ENCODE assay signal across 10 cellular contexts in the genomic region with DNA sequence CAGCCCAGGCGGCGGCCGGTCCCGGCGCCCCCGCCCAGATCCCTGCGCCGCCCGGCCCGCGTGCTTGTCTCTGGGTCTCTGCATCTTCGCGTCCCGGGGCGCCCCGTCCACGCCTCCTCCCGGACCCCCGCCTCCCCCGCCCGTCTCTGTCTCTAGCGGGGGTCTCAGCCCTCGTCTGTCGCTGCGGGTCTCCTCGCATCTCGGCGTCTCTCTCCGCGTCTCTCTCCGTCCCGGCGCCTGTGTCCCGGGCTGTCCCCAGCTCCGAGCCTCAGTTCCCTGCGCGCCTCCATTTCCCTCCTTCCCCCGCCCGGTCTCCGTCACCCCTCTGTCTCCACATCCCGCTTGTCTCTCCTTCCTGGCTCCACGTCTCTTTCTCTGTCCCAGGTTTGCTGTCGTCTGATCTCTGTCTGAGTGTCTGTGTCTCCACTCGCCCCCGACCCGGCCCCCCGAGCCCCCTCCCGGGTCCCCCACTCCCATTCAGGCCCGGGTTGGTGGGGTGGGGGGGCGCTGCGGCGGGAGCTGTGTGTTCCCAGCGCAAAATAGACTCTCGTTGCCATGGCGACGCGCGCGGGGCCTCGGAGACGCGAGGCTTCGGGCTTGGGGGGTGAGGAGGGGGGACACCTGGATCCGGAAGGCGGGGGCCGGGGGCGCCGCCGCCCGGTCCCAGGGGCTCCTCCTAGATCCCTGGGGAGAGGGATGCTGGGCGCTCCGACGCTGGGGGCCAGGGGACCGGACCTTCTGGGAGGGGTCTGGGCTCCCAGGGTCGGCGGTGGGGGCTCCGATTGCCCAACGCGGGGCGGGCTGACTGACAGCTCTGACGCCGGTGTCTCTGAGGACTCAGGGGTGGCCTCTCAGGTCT. TPM values are rescaled to one million over a fixed set of nuclear protein-coding genes. Genes with fewer than 3 reads are reported as not detected.
DNase-seq lines count a peak whose midpoint lies in the region; ATAC-seq, FAIRE-seq and TF ChIP-seq lines count a peak whose summit lies in the region.
"Had no signal": no experiment of that assay in that cellular context is flagged by ENCODE, and none has a peak within 500 bp of the region (broad histone marks: within the 10 kb centered on the region; RNA-seq: fewer than 3 reads in every experiment).

No MANE protein-coding gene starts in this region.

- H3K9me3 ChIP-seq in OCI-LY1 (ENCODE audit: low read length) (no peaks in the 10 kb centered on the region), H1 (ENCODE audit: insufficient read depth in 2 of 2, low read depth in 1 of 2, low read length in 1 of 2) (no peaks in the 10 kb centered on the region)
- H3K9me3 ChIP-seq: transverse colon had no signal

- POLR2A ChIA-PET in H1 (lab: Charles Lee; ENCODE audit: partially characterized antibody) = interaction anchor here (0.5 to 3.0 kb wide), 15 partner anchors 10 to 335 kb away, joined by 3 to 22 read pairs (median 4); a partner anchor contains a TSS

- CTCF ChIA-PET in H1 (lab: Charles Lee; ENCODE audit: partially characterized antibody) = interaction anchor here (0.7 to 2.5 kb wide), 6 partner anchors 23 to 896 kb away, joined by 3 to 13 read pairs (median 4); a partner anchor contains a TSS

- H3K9ac ChIP-seq in OCI-LY1 (ENCODE audit: low read length) (peak overlapping the region; percentile 29; the same call in 1 of the 2 replicates), H1 (replicated peaks in 1 of 4; ENCODE audit: extremely low read depth in 1 of 4, low read depth in 3 of 4, low read length in 3 of 4) (no peak overlapping the region), rectal smooth muscle tissue (ENCODE audit: low read length) (no peak overlapping the region)

- H4K20me1 ChIP-seq in OCI-LY1 (ENCODE audit: insufficient read depth, low read length) (no peaks in the 10 kb centered on the region), H1 (replicated peaks in 1 of 2; ENCODE audit: control insufficient read depth in 1 of 2, insufficient read depth in 2 of 2, low read length in 2 of 2) (peaks cover 0 to 16% of the 10 kb centered on the region in 2 experiments)

- H3K4ac ChIP-seq in H1 (replicated peaks; ENCODE audit: insufficient read length, low read depth, low read length) = no peak overlapping the region

- no peaks in the 10 kb centered on the region for H3F3A ChIP-seq in OCI-LY1 (ENCODE audit: insufficient read depth, low read length)

- H3K9me2 ChIP-seq in OCI-LY1 (ENCODE audit: low read depth, low read length) = no peaks in the 10 kb centered on the region

- no peak overlapping the region for H3K18ac ChIP-seq in H1 (ENCODE audit: extremely low read depth, low read length)

- H4K8ac ChIP-seq in H1 (ENCODE audit: extremely low read depth, insufficient read depth, low read length) = no peak overlapping the region

- no peak for TF ChIP-seq RAD21 in H1 (IDR thresholded peaks at IDR 0.05 in 1 of 2, conservative IDR thresholded peaks at IDR 0.05 in 1 of 2; ENCODE audit: low read depth in 2 of 2, low read length in 2 of 2)

- DNase-seq in NCI-H1092 treated with DMSO at 0.1 percent for 48 hours (lab: John Stamatoyannopoulos, UW) (peak; percentile 30), NCI-H1092 (lab: John Stamatoyannopoulos, UW) (no peak), H1 (ENCODE audit: low read depth in 1 of 2, low spot score in 2 of 2) (peak in 1 of 2 experiments; percentile 73), foreskin keratinocyte (no peak)
- DNase-seq: amniotic stem cell, transverse colon had no signal

- H3K4me1 ChIP-seq in OCI-LY1 (ENCODE audit: insufficient read depth, low read length, severe bottlenecking) (peaks cover 14% of the 10 kb centered on the region), H1 (replicated peaks in 1 of 4; ENCODE audit: control insufficient read depth in 3 of 4, insufficient read depth in 4 of 4, low read length in 3 of 4) (peaks cover 0 to 5% (median 2%) of the 10 kb centered on the region in 4 experiments; a peak in 5 of 7 replicates), rectal smooth muscle tissue (ENCODE audit: control insufficient read depth, insufficient read depth, low read length) (peaks cover 3% of the 10 kb centered on the region), foreskin keratinocyte (peaks cover 7% of the 10 kb centered on the region)

- no peak overlapping the region for H4K5ac ChIP-seq in H1 (ENCODE audit: insufficient read length, low read depth, low read length)

- no peak for ATAC-seq in HG02610 (IDR thresholded peaks at IDR 0.05; ENCODE audit: unreplicated experiment)
- ATAC-seq in GM21526 (IDR thresholded peaks at IDR 0.05; ENCODE audit: low FRiP score, unreplicated experiment) = no peak
- ATAC-seq in foreskin keratinocyte = no peak

- TF ChIP-seq EP300 in H1 (IDR thresholded peaks at IDR 0.05; ENCODE audit: borderline replicate concordance in 1 of 2, low read depth in 2 of 2, low read length in 2 of 2) = no peak

- no peak overlapping the region for H3K23ac ChIP-seq in H1 (ENCODE audit: insufficient read length)

- H2AFZ ChIP-seq in OCI-LY1 (ENCODE audit: low read length) = no peak overlapping the region
- no peak overlapping the region for H2AFZ ChIP-seq in H1 (ENCODE audit: low read length)

- no peak for FAIRE-seq in H1 (lab: Jason Lieb, UNC)

- H2AK5ac ChIP-seq in H1 (ENCODE audit: low read depth, low read length) = no peak overlapping the region

- no peak overlapping the region for H2BK15ac ChIP-seq in H1 (ENCODE audit: low read length)

- TF ChIP-seq POLR2A in H1 (IDR thresholded peaks at IDR 0.05; ENCODE audit: control extremely low read depth in 1 of 2, low read depth in 2 of 2, low read length in 2 of 2) = no peak

- peak overlapping the region; percentile 57 for H3K4me3 ChIP-seq in OCI-LY1 (ENCODE audit: low read depth, low read length, poor library complexity, severe bottlenecking)
- H3K4me3 ChIP-seq in H1 (ENCODE audit: extremely low read depth in 1 of 4, insufficient read depth in 2 of 4, low read depth in 3 of 4, low read length in 4 of 4) = peak overlapping the region; percentile 26 to 69 (median 41)
- H3K4me3 ChIP-seq in rectal smooth muscle tissue (ENCODE audit: low read length) = peak overlapping the region; percentile 27

- H2BK5ac ChIP-seq in H1 (ENCODE audit: low read depth, low read length) = no peak overlapping the region

- H3K27me3 ChIP-seq in OCI-LY1 (ENCODE audit: insufficient read depth, low read length) (no peaks in the 10 kb centered on the region; the same call in 1 of the 2 replicates), H1 (replicated peaks in 1 of 4; ENCODE audit: control insufficient read depth in 3 of 4, extremely low read depth in 1 of 4, insufficient read depth in 3 of 4, low read length in 3 of 4) (peaks cover 32 to 56% (median 54%) of the 10 kb centered on the region in 4 experiments), rectal smooth muscle tissue (ENCODE audit: control insufficient read depth, insufficient read depth, low read length) (peaks cover 19% of the 10 kb centered on the region), foreskin keratinocyte (peaks cover 23% of the 10 kb centered on the region)

- 7% methylated on average over 13 of the region's 82 CpGs; no CpG with 5 or more reads in 1 of the 2 experiments for WGBS in H1 (ENCODE audit: extremely low coverage in 1 of 2, insufficient coverage in 1 of 2, insufficient read length in 1 of 2, insufficient replicate concordance in 2 of 2, low coverage in 1 of 2, low lambda C conversion rate in 2 of 2, missing lambda C conversion rate in 1 of 2), 2 experiments

- no peak overlapping the region for H3K56ac ChIP-seq in H1 (replicated peaks; ENCODE audit: insufficient read length, low read depth, low read length)

- no peak overlapping the region for H2BK120ac ChIP-seq in H1 (replicated peaks; ENCODE audit: low read depth, low read length)

- H3K14ac ChIP-seq in H1 (ENCODE audit: insufficient read length) = no peak overlapping the region

- H3K4me2 ChIP-seq in OCI-LY1 (ENCODE audit: low read length) (peak overlapping the region; percentile 68), H1 (ENCODE audit: insufficient read depth in 1 of 2, low read depth in 2 of 2, low read length in 2 of 2) (peak overlapping the region; percentile 73 to 93)

- TF ChIP-seq CTCF in OCI-LY1 (IDR thresholded peaks at IDR 0.05; ENCODE audit: low read length) = no peak
- TF ChIP-seq CTCF in H1 (IDR thresholded peaks at IDR 0.05; ENCODE audit: control extremely low read depth in 1 of 3, insufficient read depth in 1 of 3, low read depth in 1 of 3, low read length in 3 of 3) = no peak
- no peak for TF ChIP-seq CTCF in foreskin keratinocyte (conservative IDR thresholded peaks at IDR 0.05)

- H3K79me1 ChIP-seq in H1 (ENCODE audit: low read depth, low read length) = peaks cover under 1% of the 10 kb centered on the region; the same call in 1 of the 2 replicates

- H3K79me2 ChIP-seq in OCI-LY1 (ENCODE audit: insufficient read depth, low read length) (no peaks in the 10 kb centered on the region), H1 (ENCODE audit: control insufficient read depth in 1 of 2, insufficient read depth in 2 of 2, low read length in 2 of 2) (no peaks in the 10 kb centered on the region)

- H3K27ac ChIP-seq in OCI-LY1 (ENCODE audit: low read depth, low read length, poor library complexity, severe bottlenecking) (no peak overlapping the region), H1 (ENCODE audit: low read depth, low read length) (no peak overlapping the region), rectal smooth muscle tissue (ENCODE audit: low read depth, low read length) (no peak overlapping the region), foreskin keratinocyte (no peak overlapping the region)
- H3K27ac ChIP-seq: transverse colon had no signal

- no peak overlapping the region for H2BK20ac ChIP-seq in H1 (ENCODE audit: low read length)

- H3K36me3 ChIP-seq in OCI-LY1 (ENCODE audit: insufficient read depth, low read length) (peaks cover 12% of the 10 kb centered on the region), H1 (ENCODE audit: control insufficient read depth in 2 of 4, insufficient read depth in 4 of 4, low read length in 3 of 4) (peaks cover 0 to 5% (median 0%) of the 10 kb centered on the region in 4 experiments; a peak in 2 of 8 replicates), rectal smooth muscle tissue (ENCODE audit: control insufficient read depth, insufficient read depth, low read length) (peaks cover 5% of the 10 kb centered on the region)
- H3K36me3 ChIP-seq: transverse colon had no signal

- H2BK12ac ChIP-seq in H1 (ENCODE audit: low read depth, low read length) = no peak overlapping the region

- H4K91ac ChIP-seq in H1 (replicated peaks; ENCODE audit: insufficient read length, low read length) = no peak overlapping the region

- H3K23me2 ChIP-seq in H1 (ENCODE audit: low read depth, low read length) = peaks cover 20% of the 10 kb centered on the region; the same call in 1 of the 2 replicates

RNA-seq across cellular contexts. Expression of a gene that starts 8.7 kb away (rescaled TPM):
- total RNA-seq in H1 (2021; fragmentation: NEBNext Ultra II Directional; extraction: Animal tissue kit (Norgen Biotek cat#: 25700)) = 0.98 and 1.0 TPM in 2 replicates
- polyA plus RNA-seq in H1 (2011; rRNA removed) = 0.76 and 1.1 TPM in 2 replicates
- polyA plus RNA-seq in H1 (2011; cell fraction: cytosol; rRNA removed) = 0.54 TPM
- polyA plus RNA-seq in H1 (2011; cell fraction: nucleus; rRNA removed) = 1.2 TPM
- 0.58 to 1.3 TPM (median 1.1 TPM) in 4 replicates for polyA plus RNA-seq in H1 (2012, experiment 1 of 2)
- polyA plus RNA-seq in H1 (2012, experiment 2 of 2) = 0.34 TPM
- polyA plus RNA-seq in H1 (2013, experiment 1 of 2) = 0.91 TPM
- polyA plus RNA-seq in H1 (2013, experiment 2 of 2) = 1.0 TPM
- 0.63 and 0.82 TPM in 2 replicates for polyA minus RNA-seq in H1 (2011; rRNA and poly(A)+ RNA removed)
- 0.66 TPM for polyA minus RNA-seq in H1 (2011; cell fraction: cytosol; rRNA and poly(A)+ RNA removed)
- 1.00 TPM for polyA minus RNA-seq in H1 (2011; cell fraction: nucleus; rRNA and poly(A)+ RNA removed)
- total RNA-seq in foreskin keratinocyte = not detected in 2 replicates
- polyA plus RNA-seq in foreskin keratinocyte = not detected in 2 replicates

RNA-seq across cellular contexts. Expression of a gene that starts 9.7 kb away (rescaled TPM):
- 96.9 and 106 TPM in 2 replicates for total RNA-seq in H1 (2021; fragmentation: NEBNext Ultra II Directional; extraction: Animal tissue kit (Norgen Biotek cat#: 25700))
- polyA plus RNA-seq in H1 (2011; rRNA removed) (152 and 195 TPM in 2 replicates), foreskin keratinocyte (76.4 and 81.3 TPM in 2 replicates)
- 149 TPM for polyA plus RNA-seq in H1 (2011; cell fraction: cytosol; rRNA removed)
- 148 TPM for polyA plus RNA-seq in H1 (2011; cell fraction: nucleus; rRNA removed)
- polyA plus RNA-seq in H1 (2012, experiment 1 of 2) = 52.8 to 109 TPM (median 103 TPM) in 4 replicates
- polyA plus RNA-seq in H1 (2012, experiment 2 of 2) = 112 TPM
- 63.1 TPM for polyA plus RNA-seq in H1 (2013, experiment 1 of 2)
- polyA plus RNA-seq in H1 (2013, experiment 2 of 2) = 61.5 TPM
- 22.8 and 24.5 TPM in 2 replicates for polyA minus RNA-seq in H1 (2011; rRNA and poly(A)+ RNA removed)
- 51.8 TPM for polyA minus RNA-seq in H1 (2011; cell fraction: cytosol; rRNA and poly(A)+ RNA removed)
- polyA minus RNA-seq in H1 (2011; cell fraction: nucleus; rRNA and poly(A)+ RNA removed) = 69.9 TPM
- total RNA-seq in foreskin keratinocyte = 58.2 and 59.0 TPM in 2 replicates

RNA-seq across cellular contexts. Expression of a gene that starts 12.8 kb away (rescaled TPM):
- 3.2 and 3.6 TPM in 2 replicates for total RNA-seq in H1 (2021; fragmentation: NEBNext Ultra II Directional; extraction: Animal tissue kit (Norgen Biotek cat#: 25700))
- polyA plus RNA-seq in H1 (2011; rRNA removed) (2.2 and 3.3 TPM in 2 replicates), foreskin keratinocyte (not detected in 2 replicates)
- polyA plus RNA-seq in H1 (2011; cell fraction: cytosol; rRNA removed) = 1.5 TPM
- polyA plus RNA-seq in H1 (2011; cell fraction: nucleus; rRNA removed) = 3.0 TPM
- 1.6 to 3.1 TPM (median 2.6 TPM) in 4 replicates for polyA plus RNA-seq in H1 (2012, experiment 1 of 2)
- 2.9 TPM for polyA plus RNA-seq in H1 (2012, experiment 2 of 2)
- polyA plus RNA-seq in H1 (2013, experiment 1 of 2) = 9.1 TPM
- 8.6 TPM for polyA plus RNA-seq in H1 (2013, experiment 2 of 2)
- 0.41 and 0.49 TPM in 2 replicates for polyA minus RNA-seq in H1 (2011; rRNA and poly(A)+ RNA removed)
- not detected for polyA minus RNA-seq in H1 (2011; cell fraction: cytosol; rRNA and poly(A)+ RNA removed)
- polyA minus RNA-seq in H1 (2011; cell fraction: nucleus; rRNA and poly(A)+ RNA removed) = 2.1 TPM
- total RNA-seq in foreskin keratinocyte = not detected in 2 replicates
- total RNA-seq: transverse colon had no signal

RNA-seq across cellular contexts. Expression of a gene that starts 24.7 kb away (rescaled TPM):
- 10.8 and 12.9 TPM in 2 replicates for total RNA-seq in H1 (2021; fragmentation: NEBNext Ultra II Directional; extraction: Animal tissue kit (Norgen Biotek cat#: 25700))
- 1.7 and 4.5 TPM in 2 replicates for polyA plus RNA-seq in H1 (2011; rRNA removed)
- polyA plus RNA-seq in H1 (2011; cell fraction: cytosol; rRNA removed) = 1.4 TPM
- 4.4 TPM for polyA plus RNA-seq in H1 (2011; cell fraction: nucleus; rRNA removed)
- 3.2 to 7.6 TPM (median 6.6 TPM) in 4 replicates for polyA plus RNA-seq in H1 (2012, experiment 1 of 2)
- 4.7 TPM for polyA plus RNA-seq in H1 (2012, experiment 2 of 2)
- polyA plus RNA-seq in H1 (2013, experiment 1 of 2) = 6.7 TPM
- 7.0 TPM for polyA plus RNA-seq in H1 (2013, experiment 2 of 2)
- 0.61 and 0.82 TPM in 2 replicates for polyA minus RNA-seq in H1 (2011; rRNA and poly(A)+ RNA removed)
- polyA minus RNA-seq in H1 (2011; cell fraction: cytosol; rRNA and poly(A)+ RNA removed) = 8.8 TPM
- polyA minus RNA-seq in H1 (2011; cell fraction: nucleus; rRNA and poly(A)+ RNA removed) = 7.2 TPM
- 3.9 and 4.4 TPM in 2 replicates for total RNA-seq in foreskin keratinocyte
- 3.5 and 4.8 TPM in 2 replicates for polyA plus RNA-seq in foreskin keratinocyte

RNA-seq across cellular contexts. Expression of a gene that starts 33.2 kb away (rescaled TPM):
- 69.1 and 71.2 TPM in 2 replicates for total RNA-seq in H1 (2021; fragmentation: NEBNext Ultra II Directional; extraction: Animal tissue kit (Norgen Biotek cat#: 25700))
- polyA plus RNA-seq in H1 (2011; rRNA removed) (47.1 and 79.5 TPM in 2 replicates), foreskin keratinocyte (31.1 and 33.2 TPM in 2 replicates)
- 51.3 TPM for polyA plus RNA-seq in H1 (2011; cell fraction: cytosol; rRNA removed)
- 132 TPM for polyA plus RNA-seq in H1 (2011; cell fraction: nucleus; rRNA removed)
- 61.3 to 71.3 TPM (median 67.2 TPM) in 4 replicates for polyA plus RNA-seq in H1 (2012, experiment 1 of 2)
- 81.6 TPM for polyA plus RNA-seq in H1 (2012, experiment 2 of 2)
- polyA plus RNA-seq in H1 (2013, experiment 1 of 2) = 91.7 TPM
- polyA plus RNA-seq in H1 (2013, experiment 2 of 2) = 105 TPM
- 7.1 and 10.9 TPM in 2 replicates for polyA minus RNA-seq in H1 (2011; rRNA and poly(A)+ RNA removed)
- polyA minus RNA-seq in H1 (2011; cell fraction: cytosol; rRNA and poly(A)+ RNA removed) = 14.2 TPM
- polyA minus RNA-seq in H1 (2011; cell fraction: nucleus; rRNA and poly(A)+ RNA removed) = 14.5 TPM
- total RNA-seq in foreskin keratinocyte = 20.7 and 22.4 TPM in 2 replicates
